30 cellular contexts compared by ENCODE assay signal in the genomic region with DNA sequence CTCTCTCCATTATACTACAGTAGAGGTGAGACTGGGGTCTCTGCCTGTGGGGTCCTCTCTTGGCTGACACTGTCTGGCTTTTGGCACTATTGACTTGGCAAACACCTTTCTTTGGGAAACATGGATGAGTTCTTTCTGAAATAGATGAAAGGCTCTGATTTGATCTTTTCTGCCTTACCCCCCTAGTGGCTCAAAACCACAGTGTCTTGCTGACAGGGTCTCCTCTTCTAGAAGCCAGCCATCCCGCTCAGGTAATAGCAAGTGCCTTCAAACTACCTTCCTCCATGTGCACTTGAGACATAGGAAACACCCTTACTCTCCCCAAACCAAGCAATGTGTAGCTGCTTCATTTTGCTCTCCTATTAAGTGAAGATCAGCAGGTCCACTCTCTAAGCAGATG.
"Had no signal": no experiment of that assay in that cellular context is flagged by ENCODE, and none has a peak within 500 bp of the region (broad histone marks: within the 10 kb centered on the region; RNA-seq: fewer than 3 reads in every experiment).

No MANE protein-coding gene starts in this region.

- H3K27ac Mint-ChIP-seq: activated CD4-positive, alpha-beta memory T cell treated with anti-CD3 and anti-CD28 coated beads for 36 hours; activated CD4-positive, alpha-beta T cell treated with anti-CD3 and anti-CD28 coated beads for 36 hours; activated CD4-positive, alpha-beta T cell treated with anti-CD3 and anti-CD28 coated beads, Interleukin-2, amount 10 ng/mL, durations not matched to agents 24 days and 14 days; activated CD8-positive, alpha-beta memory T cell treated with anti-CD3 and anti-CD28 coated beads, Interleukin-2, amount 10 ng/mL, durations not matched to agents 7 days and 5 days; activated CD8-positive, alpha-beta T cell treated with anti-CD3 and anti-CD28 coated beads, Interleukin-2, amount 10 ng/mL, durations not matched to agents 7 days and 5 days; activated naive CD4-positive, alpha-beta T cell treated with anti-CD3 and anti-CD28 coated beads, Interleukin-2, amount 10 ng/mL, durations not matched to agents 7 days and 5 days; activated naive CD4-positive, alpha-beta T cell treated with anti-CD3 and anti-CD28 coated beads, Interleukin-2, amount 50 U/mL, for 72 hours; activated naive CD8-positive, alpha-beta T cell treated with anti-CD3 and anti-CD28 coated beads, Interleukin-2, amount 10 ng/mL, durations not matched to agents 7 days and 5 days; activated T-cell treated with anti-CD3 and anti-CD28 coated beads, Interleukin-2, amount 50 U/mL, for 24 hours; activated T-cell treated with anti-CD3 and anti-CD28 coated beads, Interleukin-2, amount 50 U/mL, for 72 hours; brain; dendritic cell treated with granulocyte-macrophage colony-stimulating factor and Interleukin-4, amounts not matched to agents 40 ng/mL and 50 ng/mL, for 4 days had no signal

- H3K79me2 ChIP-seq: hepatocyte had no signal

- H3K4me2 ChIP-seq: hepatocyte had no signal

- H3K36me3 Mint-ChIP-seq: activated CD4-positive, alpha-beta memory T cell treated with anti-CD3 and anti-CD28 coated beads for 36 hours; activated CD8-positive, alpha-beta memory T cell treated with anti-CD3 and anti-CD28 coated beads, Interleukin-2, amount 10 ng/mL, durations not matched to agents 7 days and 5 days; activated naive CD4-positive, alpha-beta T cell treated with anti-CD3 and anti-CD28 coated beads, Interleukin-2, amount 10 ng/mL, durations not matched to agents 7 days and 5 days; activated naive CD4-positive, alpha-beta T cell treated with anti-CD3 and anti-CD28 coated beads, Interleukin-2, amount 50 U/mL, for 72 hours; activated naive CD8-positive, alpha-beta T cell treated with anti-CD3 and anti-CD28 coated beads, Interleukin-2, amount 10 ng/mL, durations not matched to agents 7 days and 5 days; brain had no signal

- H3K27me3 ChIP-seq: ascending aorta, breast epithelium, dorsolateral prefrontal cortex, esophagus squamous epithelium, gastroesophageal sphincter, hepatocyte had no signal

- H3K4me3 ChIP-seq: ascending aorta, breast epithelium, cardiac muscle cell, coronary artery, dorsolateral prefrontal cortex, esophagus squamous epithelium, gastroesophageal sphincter, heart right ventricle, hepatocyte had no signal

- H3K4me1 Mint-ChIP-seq: activated CD4-positive, alpha-beta T cell treated with anti-CD3 and anti-CD28 coated beads for 36 hours; activated CD4-positive, alpha-beta T cell treated with anti-CD3 and anti-CD28 coated beads, Interleukin-2, amount 10 ng/mL, durations not matched to agents 24 days and 14 days; activated CD8-positive, alpha-beta memory T cell treated with anti-CD3 and anti-CD28 coated beads, Interleukin-2, amount 10 ng/mL, durations not matched to agents 7 days and 5 days; activated naive CD4-positive, alpha-beta T cell treated with anti-CD3 and anti-CD28 coated beads, Interleukin-2, amount 10 ng/mL, durations not matched to agents 7 days and 5 days; activated naive CD8-positive, alpha-beta T cell treated with anti-CD3 and anti-CD28 coated beads, Interleukin-2, amount 10 ng/mL, durations not matched to agents 7 days and 5 days; central memory CD8-positive, alpha-beta T cell had no signal

- H3K4me3 Mint-ChIP-seq: activated CD4-positive, alpha-beta memory T cell treated with anti-CD3 and anti-CD28 coated beads for 36 hours; activated CD4-positive, alpha-beta T cell treated with anti-CD3 and anti-CD28 coated beads for 36 hours; activated CD4-positive, alpha-beta T cell treated with anti-CD3 and anti-CD28 coated beads, Interleukin-2, amount 10 ng/mL, durations not matched to agents 24 days and 14 days; activated CD8-positive, alpha-beta memory T cell treated with anti-CD3 and anti-CD28 coated beads, Interleukin-2, amount 10 ng/mL, durations not matched to agents 7 days and 5 days; activated CD8-positive, alpha-beta T cell treated with anti-CD3 and anti-CD28 coated beads, Interleukin-2, amount 10 ng/mL, durations not matched to agents 7 days and 5 days; activated naive CD4-positive, alpha-beta T cell treated with anti-CD3 and anti-CD28 coated beads, Interleukin-2, amount 10 ng/mL, durations not matched to agents 7 days and 5 days; activated naive CD8-positive, alpha-beta T cell treated with anti-CD3 and anti-CD28 coated beads, Interleukin-2, amount 10 ng/mL, durations not matched to agents 7 days and 5 days; activated T-cell treated with anti-CD3 and anti-CD28 coated beads, Interleukin-2, amount 50 U/mL, for 24 hours; activated T-cell treated with anti-CD3 and anti-CD28 coated beads, Interleukin-2, amount 50 U/mL, for 72 hours; brain; central memory CD8-positive, alpha-beta T cell; dendritic cell treated with granulocyte-macrophage colony-stimulating factor and Interleukin-4, amounts not matched to agents 40 ng/mL and 50 ng/mL, for 4 days had no signal

- H3K36me3 ChIP-seq: ascending aorta, breast epithelium, cardiac muscle cell, esophagus squamous epithelium, gastroesophageal sphincter, heart right ventricle had no signal

- H3K27me3 Mint-ChIP-seq: activated CD4-positive, alpha-beta memory T cell treated with anti-CD3 and anti-CD28 coated beads for 36 hours; activated CD4-positive, alpha-beta T cell treated with anti-CD3 and anti-CD28 coated beads for 36 hours; activated CD4-positive, alpha-beta T cell treated with anti-CD3 and anti-CD28 coated beads, Interleukin-2, amount 10 ng/mL, durations not matched to agents 24 days and 14 days; activated CD8-positive, alpha-beta memory T cell treated with anti-CD3 and anti-CD28 coated beads, Interleukin-2, amount 10 ng/mL, durations not matched to agents 7 days and 5 days; activated naive CD4-positive, alpha-beta T cell treated with anti-CD3 and anti-CD28 coated beads, Interleukin-2, amount 10 ng/mL, durations not matched to agents 7 days and 5 days; activated naive CD8-positive, alpha-beta T cell treated with anti-CD3 and anti-CD28 coated beads, Interleukin-2, amount 10 ng/mL, durations not matched to agents 7 days and 5 days; activated T-cell treated with anti-CD3 and anti-CD28 coated beads, Interleukin-2, amount 50 U/mL, for 24 hours; central memory CD8-positive, alpha-beta T cell; dendritic cell treated with granulocyte-macrophage colony-stimulating factor and Interleukin-4, amounts not matched to agents 40 ng/mL and 50 ng/mL, for 4 days had no signal

- H2AFZ ChIP-seq: hepatocyte had no signal

- H3K9me3 Mint-ChIP-seq: activated CD4-positive, alpha-beta T cell treated with anti-CD3 and anti-CD28 coated beads, Interleukin-2, amount 10 ng/mL, durations not matched to agents 24 days and 14 days; activated naive CD4-positive, alpha-beta T cell treated with anti-CD3 and anti-CD28 coated beads, Interleukin-2, amount 10 ng/mL, durations not matched to agents 7 days and 5 days; activated naive CD8-positive, alpha-beta T cell treated with anti-CD3 and anti-CD28 coated beads, Interleukin-2, amount 10 ng/mL, durations not matched to agents 7 days and 5 days; brain; dendritic cell treated with granulocyte-macrophage colony-stimulating factor and Interleukin-4, amounts not matched to agents 40 ng/mL and 50 ng/mL, for 4 days had no signal

- DNase-seq: activated CD4-positive, alpha-beta memory T cell treated with anti-CD3 and anti-CD28 coated beads for 36 hours; activated CD4-positive, alpha-beta T cell treated with anti-CD3 and anti-CD28 coated beads for 36 hours; activated CD4-positive, alpha-beta T cell treated with anti-CD3 and anti-CD28 coated beads, Interleukin-2, amount 10 ng/mL, durations not matched to agents 24 days and 14 days; activated CD4-positive, CD25-positive, alpha-beta regulatory T cell; activated CD4-positive, CD25-positive, alpha-beta regulatory T cell treated with anti-CD3 and anti-CD28 coated beads, Interleukin-2, amount 50 U/mL, for 72 hours; activated CD8-positive, alpha-beta memory T cell treated with anti-CD3 and anti-CD28 coated beads, Interleukin-2, amount 10 ng/mL, durations not matched to agents 7 days and 5 days; activated CD8-positive, alpha-beta memory T cell treated with anti-CD3 and anti-CD28 coated beads, Interleukin-2, amount 50 U/mL, for 4 hours; activated CD8-positive, alpha-beta T cell treated with anti-CD3 and anti-CD28 coated beads, Interleukin-2, amount 10 ng/mL, durations not matched to agents 7 days and 5 days; activated gamma-delta T cell; activated naive CD4-positive, alpha-beta T cell; activated naive CD4-positive, alpha-beta T cell treated with anti-CD3 and anti-CD28 coated beads, Interleukin-2, amount 10 ng/mL, durations not matched to agents 7 days and 5 days; activated naive CD8-positive, alpha-beta T cell treated with anti-CD3 and anti-CD28 coated beads, Interleukin-2, amount 10 ng/mL, durations not matched to agents 7 days and 5 days; activated T-cell treated with anti-CD3 and anti-CD28 coated beads, Interleukin-2, amount 50 U/mL, for 24 hours; activated T-cell treated with anti-CD3 and anti-CD28 coated beads, Interleukin-2, amount 50 U/mL, for 72 hours; dorsolateral prefrontal cortex; erythroblast; esophagus squamous epithelium; foreskin melanocyte; heart right ventricle; T-helper 2 cell had no signal

- H3K4me1 ChIP-seq: ascending aorta, breast epithelium, esophagus squamous epithelium, gastroesophageal sphincter, heart right ventricle had no signal

- H3K9me3 ChIP-seq: ascending aorta, breast epithelium, esophagus squamous epithelium, gastroesophageal sphincter, heart right ventricle had no signal

- H3K27ac ChIP-seq: ascending aorta, breast epithelium, cardiac muscle cell, coronary artery, dorsolateral prefrontal cortex, esophagus squamous epithelium, gastroesophageal sphincter, heart right ventricle, hepatocyte had no signal

- ATAC-seq: activated CD4-positive, alpha-beta T cell treated with anti-CD3 and anti-CD28 coated beads for 36 hours; activated CD8-positive, alpha-beta memory T cell treated with anti-CD3 and anti-CD28 coated beads, Interleukin-2, amount 10 ng/mL, durations not matched to agents 7 days and 5 days; activated CD8-positive, alpha-beta T cell treated with anti-CD3 and anti-CD28 coated beads, Interleukin-2, amount 10 ng/mL, durations not matched to agents 7 days and 5 days; activated naive CD4-positive, alpha-beta T cell treated with anti-CD3 and anti-CD28 coated beads, Interleukin-2, amount 50 U/mL, for 72 hours; activated T-cell treated with anti-CD3 and anti-CD28 coated beads, Interleukin-2, amount 50 U/mL, for 72 hours; gastroesophageal sphincter; heart right ventricle had no signal
